In the genomic region with DNA sequence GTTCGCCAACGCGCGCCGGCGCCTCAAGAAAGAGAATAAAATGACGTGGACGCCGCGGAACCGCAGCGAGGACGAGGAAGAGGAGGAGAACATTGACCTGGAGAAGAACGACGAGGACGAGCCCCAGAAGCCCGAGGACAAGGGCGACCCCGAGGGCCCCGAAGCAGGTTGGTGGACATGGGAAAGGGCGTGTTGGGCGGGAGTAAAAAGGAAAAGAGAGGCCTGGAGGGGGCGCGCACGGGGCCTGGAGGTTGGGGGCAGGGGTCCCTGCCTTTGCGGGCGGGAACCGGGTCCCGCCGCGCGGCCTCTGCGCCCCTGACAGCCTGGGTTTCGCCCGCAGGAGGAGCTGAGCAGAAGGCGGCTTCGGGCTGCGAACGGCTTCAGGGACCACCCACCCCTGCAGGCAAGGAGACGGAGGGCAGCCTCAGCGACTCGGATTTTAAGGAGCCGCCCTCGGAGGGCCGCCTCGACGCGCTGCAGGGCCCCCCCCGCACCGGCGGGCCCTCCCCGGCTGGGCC, we compare ENCODE assay signal across 10 cellular contexts. TPM values are rescaled to one million over a fixed set of nuclear protein-coding genes. Genes with fewer than 3 reads are reported as not detected.
DNase-seq lines count a peak whose midpoint lies in the region; TF ChIP-seq lines count a peak whose summit lies in the region.
"Had no signal": no experiment of that assay in that cellular context is flagged by ENCODE, and none has a peak within 500 bp of the region (broad histone marks: within the 10 kb centered on the region; RNA-seq: fewer than 3 reads in every experiment).

No MANE protein-coding gene starts in this region.

- no peaks in the 10 kb centered on the region for H3K79me2 ChIP-seq in mesendoderm (ENCODE audit: control insufficient read depth, insufficient read depth, low read length)

- H3K18ac ChIP-seq in mesendoderm (ENCODE audit: low read length) = no peak overlapping the region

- H3K4ac ChIP-seq in mesendoderm (ENCODE audit: low read depth, low read length) = no peak overlapping the region

- peak overlapping the region; percentile 21 for H3K9ac ChIP-seq in mesendoderm (ENCODE audit: low read length)

- H3K4me3 Mint-ChIP-seq in CD4-positive, alpha-beta memory T cell = peak overlapping the region in 3 of 8 donors; percentile 29 to 38 (median 31)

- no peak overlapping the region for H3K23ac ChIP-seq in mesendoderm (ENCODE audit: low read length)

- H4K5ac ChIP-seq in mesendoderm (ENCODE audit: low read length) = no peak overlapping the region

- H2BK5ac ChIP-seq in mesendoderm (ENCODE audit: low read length) = no peak overlapping the region

- peak overlapping the region in 1 of 7 donors; percentile 51 for H3K27ac Mint-ChIP-seq in CD4-positive, alpha-beta memory T cell

- TF ChIP-seq CTCF in 22Rv1 (IDR thresholded peaks at IDR 0.05) (no peak), cardiac fibroblast (IDR thresholded peaks at IDR 0.05; ENCODE audit: low read depth, low read length) (no peak), WERI-Rb-1 (IDR thresholded peaks at IDR 0.05; ENCODE audit: low read depth, low read length) (no peak)

- peaks cover 20 to 48% (median 31%) of the 10 kb centered on the region in 4 donors for H3K4me1 Mint-ChIP-seq in CD4-positive, alpha-beta memory T cell

- no peak overlapping the region for H2AK5ac ChIP-seq in mesendoderm (ENCODE audit: low read length)

- DNase-seq in GM04504 (ENCODE audit: low read depth) (peak; percentile 13), cardiac fibroblast (ENCODE audit: low read depth in 2 of 2) (no peak), mesendoderm (peak; percentile 38), NCI-H524 (lab: John Stamatoyannopoulos, UW) (no peak), NCI-H2196 (lab: John Stamatoyannopoulos, UW; ENCODE audit: unreplicated experiment) (no peak), WERI-Rb-1 (no peak)
- no peak for DNase-seq in CD4-positive, alpha-beta memory T cell
- DNase-seq: anterior cingulate cortex, NCI-H187 treated with DMSO at 0.1 percent for 48 hours had no signal

- peak overlapping the region; percentile 54 to 68 for H3K4me3 ChIP-seq in cardiac fibroblast (replicated peaks in 1 of 2; ENCODE audit: low read depth in 2 of 2, low read length in 2 of 2)
- no peak overlapping the region for H3K4me3 ChIP-seq in mesendoderm (ENCODE audit: low read length)
- H3K4me3 ChIP-seq in WERI-Rb-1 (ENCODE audit: low read depth, low read length) = no peak overlapping the region
- no peak overlapping the region for H3K4me3 ChIP-seq in CD4-positive, alpha-beta memory T cell (ENCODE audit: low read length in 2 of 2)

- POLR2A ChIA-PET in CD4-positive, alpha-beta memory T cell (lab: Charles Lee; ENCODE audit: partially characterized antibody) = no interaction called here

- no peak overlapping the region for H2BK120ac ChIP-seq in mesendoderm (ENCODE audit: low read depth, low read length)

- peaks cover 0 to 23% (median 14%) of the 10 kb centered on the region in 8 donors for H3K9me3 Mint-ChIP-seq in CD4-positive, alpha-beta memory T cell

- H3K36me3 ChIP-seq in mesendoderm (ENCODE audit: control insufficient read depth, insufficient read depth, low read length) (no peaks in the 10 kb centered on the region), WERI-Rb-1 (no peaks in the 10 kb centered on the region)
- H3K36me3 ChIP-seq in CD4-positive, alpha-beta memory T cell (ENCODE audit: insufficient read depth, low read length) = no peaks in the 10 kb centered on the region

- peaks cover 7% of the 10 kb centered on the region for H3K9me3 ChIP-seq in WERI-Rb-1 (ENCODE audit: severe bottlenecking)
- H3K9me3 ChIP-seq in CD4-positive, alpha-beta memory T cell (ENCODE audit: control insufficient read depth in 1 of 2, low read length in 2 of 2) = no peaks in the 10 kb centered on the region

- H3K27me3 Mint-ChIP-seq in CD4-positive, alpha-beta memory T cell = peaks cover 44 to 48% of the 10 kb centered on the region in 2 donors

- H3K56ac ChIP-seq in mesendoderm (ENCODE audit: low read length) = peak overlapping the region; percentile 2

- no peak overlapping the region for H3K4me2 ChIP-seq in mesendoderm (ENCODE audit: low read length)

- no peaks in the 10 kb centered on the region for H3K79me1 ChIP-seq in mesendoderm (ENCODE audit: low read length)

- CTCF ChIA-PET in CD4-positive, alpha-beta memory T cell (lab: Charles Lee; ENCODE audit: partially characterized antibody) = no interaction called here

- peaks cover 3% of the 10 kb centered on the region for H3K4me1 ChIP-seq in mesendoderm (ENCODE audit: control insufficient read depth, low read depth, low read length)
- H3K4me1 ChIP-seq in CD4-positive, alpha-beta memory T cell (ENCODE audit: insufficient read depth, low read length) = peaks cover 35% of the 10 kb centered on the region

- H3K27ac ChIP-seq in 22Rv1 = peak overlapping the region; percentile 100
- no peak overlapping the region for H3K27ac ChIP-seq in mesendoderm (ENCODE audit: low read depth, low read length)
- no peak overlapping the region for H3K27ac ChIP-seq in WERI-Rb-1
- H3K27ac ChIP-seq in CD4-positive, alpha-beta memory T cell (ENCODE audit: low read depth, low read length) = no peak overlapping the region

- no peak overlapping the region for H4K8ac ChIP-seq in mesendoderm (ENCODE audit: low read depth, low read length)

- intact Hi-C loops in CD4-positive, alpha-beta memory T cell (cut with micrococcal nuclease) = no loop called here

- no CpG with 5 or more reads among the region's 52 CpGs for WGBS in mesendoderm (ENCODE audit: extremely low coverage, insufficient coverage, low lambda C conversion rate)

- peaks cover 0 to 11% of the 10 kb centered on the region in 2 donors for H3K36me3 Mint-ChIP-seq in CD4-positive, alpha-beta memory T cell

- H3K27me3 ChIP-seq in mesendoderm (ENCODE audit: insufficient read depth, low read length, poor library complexity) (peaks cover 50% of the 10 kb centered on the region), WERI-Rb-1 (ENCODE audit: insufficient read depth, low read depth, severe bottlenecking) (peaks cover 47% of the 10 kb centered on the region)
- H3K27me3 ChIP-seq in CD4-positive, alpha-beta memory T cell (ENCODE audit: insufficient read depth, low read length) = peaks cover 34% of the 10 kb centered on the region

- H2BK15ac ChIP-seq in mesendoderm (replicated peaks; ENCODE audit: low read depth) = no peak overlapping the region

RNA-seq across cellular contexts. Expression of a gene that starts 2.1 kb away (rescaled TPM):
- polyA plus RNA-seq in mesendoderm (2013, experiment 1 of 2) = 0.27 TPM
- 0.21 TPM for polyA plus RNA-seq in mesendoderm (2013, experiment 2 of 2)
- not detected for total RNA-seq in CD4-positive, alpha-beta memory T cell
- under 1 TPM in 1 of 2 donors, not detected in 1; 0.10 TPM for polyA plus RNA-seq in CD4-positive, alpha-beta memory T cell

Comparison
In these comparisons a context has a peak if more than half of its experiments do, and no peak if none do; other contexts are left out.
1. DNase-seq: peak in GM04504 (single experiment) and mesendoderm (single experiment); none in cardiac fibroblast (0 of 2), NCI-H524 (0 of 2), NCI-H2196 (single experiment), WERI-Rb-1 (single experiment) and CD4-positive, alpha-beta memory T cell (0 of 5).
2. H3K4me3 ChIP-seq: peak in cardiac fibroblast (2 of 2); none in mesendoderm (single experiment), WERI-Rb-1 (single experiment) and CD4-positive, alpha-beta memory T cell (0 of 2).